ENCODE assay signal across 13 cellular contexts in genomic region chr5:32325067-32325466, GRCh38. TPM values are rescaled to one million over a fixed set of nuclear protein-coding genes. Genes with fewer than 3 reads are reported as not detected.
A peak's percentile ranks its signal among the peaks of the same experiment; 100 is the strongest.
DNase-seq lines count a peak whose midpoint lies in the region; ATAC-seq and TF ChIP-seq lines count a peak whose summit lies in the region.
"Had no signal": no experiment of that assay in that cellular context is flagged by ENCODE, and none has a peak within 500 bp of the region (broad histone marks: within the 10 kb centered on the region; RNA-seq: fewer than 3 reads in every experiment).

No MANE protein-coding gene starts in this region.

- in situ Hi-C loops in IMR-90 (cut with MboI; ENCODE audit: low sequenced_read_pairs), result no loop called here

- H3K4ac ChIP-seq in IMR-90 (ENCODE audit: low read depth, low read length), result no peak overlapping the region

- no peak overlapping the region for H4K8ac ChIP-seq in IMR-90 (ENCODE audit: low read depth in 2 of 2, low read length in 2 of 2)

- H3K36me3 Mint-ChIP-seq in activated CD8-positive, alpha-beta T cell treated with anti-CD3 and anti-CD28 coated beads, Interleukin-2, amount 10 ng/mL, durations not matched to agents 7 days and 5 days (ENCODE audit: low read depth), result peaks cover 6% of the 10 kb centered on the region

- H2AFZ ChIP-seq in IMR-90 (replicated peaks; ENCODE audit: low read length, poor library complexity), result peak overlapping the region; percentile 58

- intact Hi-C loops in IMR-90 (cut with micrococcal nuclease), result loop anchor here (5.0 kb wide), 2 partner anchors 153 to 743 kb away; partner anchors contain the start of gene GOLPH3

- H3K27ac ChIP-seq in IMR-90 (ENCODE audit: insufficient read depth, low read length), result no peak overlapping the region
- H3K27ac ChIP-seq: C4-2B had no signal

- TF ChIP-seq CTCF in GM06990 (IDR thresholded peaks at IDR 0.05; ENCODE audit: insufficient read depth, low read length, poor library complexity, severe bottlenecking), result no peak
- TF ChIP-seq CTCF in IMR-90 (conservative IDR thresholded peaks at IDR 0.05; ENCODE audit: low read depth, low read length), result no peak

- no CpG with 5 or more reads among the region's 3 CpGs for WGBS in IMR-90 (ENCODE audit: extremely low coverage in 2 of 2, insufficient read length in 1 of 2), 2 experiments

- no peak overlapping the region for H3K56ac ChIP-seq in IMR-90 (ENCODE audit: extremely low read depth, insufficient read depth, low read length)

- no peaks in the 10 kb centered on the region for H3K79me1 ChIP-seq in IMR-90 (ENCODE audit: low read depth in 1 of 2, low read length in 2 of 2)

- POLR2A ChIA-PET in IMR-90 (lab: Charles Lee; ENCODE audit: unreplicated experiment), result interaction anchor here (0.7 kb wide), 1 partner anchor 178 kb away, joined by 5 read pairs; no protein-coding TSS in a partner anchor
- POLR2A ChIA-PET in activated CD8-positive, alpha-beta T cell treated with anti-CD3 and anti-CD28 coated beads, Interleukin-2, amount 10 ng/mL, durations not matched to agents 7 days and 5 days (lab: Charles Lee), result no interaction called here

- H3K9ac ChIP-seq in IMR-90 (ENCODE audit: low read depth, low read length), result no peak overlapping the region

- H2BK120ac ChIP-seq in IMR-90 (ENCODE audit: low read depth, low read length), result no peak overlapping the region

- H3K27me3 ChIP-seq in GM06990 (replicated peaks; ENCODE audit: control insufficient read depth, insufficient read depth, low read length) (no peaks in the 10 kb centered on the region), IMR-90 (ENCODE audit: control insufficient read depth, insufficient read depth, low read length) (no peaks in the 10 kb centered on the region)

- no peaks in the 10 kb centered on the region for H3K36me3 ChIP-seq in GM06990 (ENCODE audit: control insufficient read depth, insufficient read depth, low read length)
- no peaks in the 10 kb centered on the region for H3K36me3 ChIP-seq in IMR-90 (ENCODE audit: control insufficient read depth, insufficient read depth, low read length)

- TF ChIP-seq RAD21 in IMR-90 (IDR thresholded peaks at IDR 0.05; ENCODE audit: low read length), result no peak

- DNase-seq in GM06990 (ENCODE audit: extremely low read depth, insufficient read length) (peak; percentile 48), IMR-90 (peak; percentile 38), fibroblast of peridontal ligament (ENCODE audit: extremely low read depth) (peak; percentile 38), activated gamma-delta T cell (lab: John Stamatoyannopoulos, UW) (no peak), NCI-H226 (no peak)
- no peak for DNase-seq in activated CD8-positive, alpha-beta T cell treated with anti-CD3 and anti-CD28 coated beads, Interleukin-2, amount 10 ng/mL, durations not matched to agents 7 days and 5 days
- DNase-seq in activated T-cell treated with anti-CD3 and anti-CD28 coated beads, Interleukin-2, amount 50 U/mL, for 48 hours, result no peak
- DNase-seq: activated CD4-positive, alpha-beta T cell treated with anti-CD3 and anti-CD28 coated beads for 48 hours; cerebellar nuclear complex; NCI-H526 had no signal

- no peak overlapping the region for H4K91ac ChIP-seq in IMR-90 (ENCODE audit: insufficient read depth, low read depth, low read length)

- peaks cover 10% of the 10 kb centered on the region for H3K9me3 ChIP-seq in IMR-90 (ENCODE audit: control insufficient read depth, insufficient read depth, low read length)

- H3K9me3 Mint-ChIP-seq in activated CD8-positive, alpha-beta T cell treated with anti-CD3 and anti-CD28 coated beads, Interleukin-2, amount 10 ng/mL, durations not matched to agents 7 days and 5 days (ENCODE audit: insufficient read depth), result no peaks in the 10 kb centered on the region

- H4K20me1 ChIP-seq in IMR-90 (ENCODE audit: insufficient read depth, low read length), result no peaks in the 10 kb centered on the region

- H3K14ac ChIP-seq in IMR-90 (replicated peaks; ENCODE audit: low read depth, low read length), result no peak overlapping the region

- H2AK9ac ChIP-seq in IMR-90 (replicated peaks; ENCODE audit: low read depth, low read length, poor library complexity), result no peak overlapping the region

- no peak overlapping the region for H3K23ac ChIP-seq in IMR-90 (ENCODE audit: low read depth, low read length)

- H3K4me1 Mint-ChIP-seq in activated CD8-positive, alpha-beta T cell treated with anti-CD3 and anti-CD28 coated beads, Interleukin-2, amount 10 ng/mL, durations not matched to agents 7 days and 5 days (ENCODE audit: low read depth), result peaks cover 2% of the 10 kb centered on the region

- H2BK5ac ChIP-seq in IMR-90 (ENCODE audit: low read depth, low read length, poor library complexity, severe bottlenecking), result no peak overlapping the region

- H3K9me1 ChIP-seq in IMR-90 (ENCODE audit: insufficient read depth, low read length), result no peaks in the 10 kb centered on the region

- no peak overlapping the region for H3K27ac Mint-ChIP-seq in activated CD8-positive, alpha-beta T cell treated with anti-CD3 and anti-CD28 coated beads, Interleukin-2, amount 10 ng/mL, durations not matched to agents 7 days and 5 days

- peak; percentile 71 for ATAC-seq in GM21529 (IDR thresholded peaks at IDR 0.05; ENCODE audit: unreplicated experiment)
- ATAC-seq in IMR-90 (ENCODE audit: low read depth), result no peak
- no peak for ATAC-seq in activated CD8-positive, alpha-beta T cell treated with anti-CD3 and anti-CD28 coated beads, Interleukin-2, amount 10 ng/mL, durations not matched to agents 7 days and 5 days
- ATAC-seq: left lobe of liver had no signal

- no peaks in the 10 kb centered on the region for H3K27me3 Mint-ChIP-seq in activated CD8-positive, alpha-beta T cell treated with anti-CD3 and anti-CD28 coated beads, Interleukin-2, amount 10 ng/mL, durations not matched to agents 7 days and 5 days (ENCODE audit: low read depth)

- H2BK15ac ChIP-seq in IMR-90 (ENCODE audit: low read depth, low read length), result no peak overlapping the region

- no peak overlapping the region for H3K4me2 ChIP-seq in IMR-90 (ENCODE audit: low read depth, low read length)

- H2BK20ac ChIP-seq in IMR-90 (ENCODE audit: low read depth, low read length), result no peak overlapping the region

- no peak for TF ChIP-seq POLR2A in IMR-90 (IDR thresholded peaks at IDR 0.05; ENCODE audit: low read depth, low read length)

- dilution Hi-C loops in IMR-90 (cut with HindIII; ENCODE audit: low sequenced_read_pairs, unreplicated experiment), result no loop called here

- no peak overlapping the region for H4K5ac ChIP-seq in IMR-90 (ENCODE audit: low read depth, low read length)

- BruUV-seq in IMR-90 (replicated peaks; lab: Mats Ljungman, UMichigan), result no TSS peak

- peaks cover 5% of the 10 kb centered on the region; the same call in 1 of the 2 replicates for H3K4me1 ChIP-seq in IMR-90 (ENCODE audit: control insufficient read depth, insufficient read depth, low read length)

- no peak overlapping the region for H2AK5ac ChIP-seq in IMR-90 (ENCODE audit: low read depth, low read length)

- H3K18ac ChIP-seq in IMR-90 (ENCODE audit: low read depth, low read length), result no peak overlapping the region

- no peak overlapping the region for H3K4me3 ChIP-seq in GM06990 (replicated peaks; ENCODE audit: low read depth, low read length)
- no peak overlapping the region for H3K4me3 ChIP-seq in IMR-90 (ENCODE audit: insufficient read depth, low read depth, low read length)

- H3K4me3 Mint-ChIP-seq in activated CD8-positive, alpha-beta T cell treated with anti-CD3 and anti-CD28 coated beads, Interleukin-2, amount 10 ng/mL, durations not matched to agents 7 days and 5 days, result no peak overlapping the region

- CTCF ChIA-PET in IMR-90 (lab: Yijun Ruan, JAX), result no interaction called here
- CTCF ChIA-PET in activated CD8-positive, alpha-beta T cell treated with anti-CD3 and anti-CD28 coated beads, Interleukin-2, amount 10 ng/mL, durations not matched to agents 7 days and 5 days (lab: Charles Lee), result interaction anchor here (1.3 kb wide), 1 partner anchor 92 kb away, joined by 3 read pairs; no protein-coding TSS in a partner anchor

TF ChIP-seq in IMR-90, 13 proteins besides CTCF, POLR2A, EP300 and RAD21:
- TF ChIP-seq MXI1 (IDR thresholded peaks at IDR 0.05; ENCODE audit: borderline replicate concordance, low read depth, low read length) (no peak), MAFK (IDR thresholded peaks at IDR 0.05; ENCODE audit: low read depth, low read length) (no peak), CEBPB (IDR thresholded peaks at IDR 0.05; ENCODE audit: low read depth, low read length) (no peak), USF2 (IDR thresholded peaks at IDR 0.05; ENCODE audit: low read depth, low read length) (no peak), ELK1 (IDR thresholded peaks at IDR 0.05; ENCODE audit: borderline replicate concordance, low read depth, low read length) (no peak), RFX5 (IDR thresholded peaks at IDR 0.05; ENCODE audit: low read depth, low read length) (no peak), CHD1 (IDR thresholded peaks at IDR 0.05; ENCODE audit: low read depth, low read length) (no peak), FOS (IDR thresholded peaks at IDR 0.05; ENCODE audit: low read depth, low read length) (no peak), BHLHE40 (IDR thresholded peaks at IDR 0.05; ENCODE audit: low read depth, low read length) (no peak)

RNA-seq across cellular contexts. Expression of gene MTMR12, which starts 12.3 kb away (rescaled TPM):
- 20.3 and 21.3 TPM in 2 replicates for total RNA-seq in IMR-90 (2012; rRNA removed)
- polyA plus RNA-seq in IMR-90 (2012; rRNA removed), result 10.2 and 11.1 TPM in 2 replicates
- 4.4 and 5.4 TPM in 2 replicates for polyA plus RNA-seq in IMR-90 (2012; cell fraction: cytosol; rRNA removed)
- polyA plus RNA-seq in IMR-90 (2012; cell fraction: nucleus; rRNA removed; ENCODE audit: low replicate concordance), result 4.1 and 12.2 TPM in 2 replicates
- 10 to 100 TPM; 23.9 to 29.4 TPM for total RNA-seq in activated CD8-positive, alpha-beta T cell treated with anti-CD3 and anti-CD28 coated beads, Interleukin-2, amount 10 ng/mL, durations not matched to agents 7 days and 5 days

Comparison
In these comparisons a context has a peak if more than half of its experiments do, and no peak if none do; other contexts are left out.
1. DNase-seq: peak in GM06990 (single experiment), IMR-90 (single experiment) and fibroblast of peridontal ligament (single experiment); none in activated gamma-delta T cell (single experiment), NCI-H226 (single experiment), activated CD8-positive, alpha-beta T cell treated with anti-CD3 and anti-CD28 coated beads, Interleukin-2, amount 10 ng/mL, durations not matched to agents 7 days and 5 days (single experiment) and activated T-cell treated with anti-CD3 and anti-CD28 coated beads, Interleukin-2, amount 50 U/mL, for 48 hours (0 of 2).